ENCODE assay signal across 9 cellular contexts in genomic region chr2:120825370-120826259, GRCh38.
DNase-seq lines count a peak whose midpoint lies in the region; ATAC-seq lines count a peak whose summit lies in the region.
"Had no signal": no experiment of that assay in that cellular context is flagged by ENCODE, and none has a peak within 500 bp of the region (broad histone marks: within the 10 kb centered on the region; RNA-seq: fewer than 3 reads in every experiment).

No MANE protein-coding gene starts in this region.

- H3K9me3 ChIP-seq in HUES48 (ENCODE audit: control insufficient read depth, insufficient read depth, low read length) (no peaks in the 10 kb centered on the region), adipocyte (ENCODE audit: control insufficient read depth, low read length) (no peaks in the 10 kb centered on the region), right cardiac atrium (ENCODE audit: control insufficient read depth, low read length) (no peaks in the 10 kb centered on the region), HAP-1 (no peaks in the 10 kb centered on the region)

- in situ Hi-C loops in HAP-1 (cut with MboI; ENCODE audit: low sequenced_read_pairs) = no loop called here

- H3K9ac ChIP-seq in HUES48 (ENCODE audit: low read depth, low read length) = no peak overlapping the region
- no peak overlapping the region for H3K9ac ChIP-seq in adipocyte (ENCODE audit: low read length)

- ATAC-seq in right cardiac atrium (peak; percentile 79 to 83), HG02798 (IDR thresholded peaks at IDR 0.05; ENCODE audit: poor library complexity, unreplicated experiment) (no peak), HG02870 (IDR thresholded peaks at IDR 0.05; ENCODE audit: unreplicated experiment) (no peak)

- intact Hi-C loops in right cardiac atrium (cut with DNase I) = no loop called here

- no peaks in the 10 kb centered on the region for H3K27me3 ChIP-seq in HUES48 (ENCODE audit: control insufficient read depth, insufficient read depth, low read length)
- no peaks in the 10 kb centered on the region for H3K27me3 ChIP-seq in adipocyte (replicated peaks; ENCODE audit: control insufficient read depth, insufficient read depth, low read length)
- H3K27me3 ChIP-seq in right cardiac atrium (ENCODE audit: control insufficient read depth, insufficient read depth) = no peaks in the 10 kb centered on the region
- H3K27me3 ChIP-seq in HAP-1 (ENCODE audit: low read depth) = no peaks in the 10 kb centered on the region

- H3K27ac ChIP-seq in HUES48 (ENCODE audit: low read depth, low read length) (peak overlapping the region; percentile 27), right cardiac atrium (ENCODE audit: low read length) (peak overlapping the region; percentile 21)
- H3K27ac ChIP-seq: SK-N-MC had no signal

- 45% methylated on average over 13 of the region's 13 CpGs for WGBS in right cardiac atrium

- H3K4me1 ChIP-seq in HUES48 (ENCODE audit: control insufficient read depth, insufficient read depth, low read length) (peaks cover 31% of the 10 kb centered on the region), adipocyte (ENCODE audit: control insufficient read depth, insufficient read depth, low read length) (peaks cover 9% of the 10 kb centered on the region), right cardiac atrium (ENCODE audit: control insufficient read depth, insufficient read depth, low read length) (peaks cover 5% of the 10 kb centered on the region), HAP-1 (peaks cover 8% of the 10 kb centered on the region)

- DNase-seq in adipocyte (ENCODE audit: low read depth) (peak; percentile 85), right cardiac atrium (peak; percentile 76 to 93 (median 90)), skeletal muscle cell (ENCODE audit: low read depth) (peak; percentile 70), HAP-1 (ENCODE audit: low spot score in 2 of 2) (no peak), RKO (ENCODE audit: low spot score) (no peak)

- peaks cover 5% of the 10 kb centered on the region; the same call in 1 of the 2 replicates for H3K36me3 ChIP-seq in HUES48 (ENCODE audit: control insufficient read depth, insufficient read depth, low read length)
- H3K36me3 ChIP-seq in adipocyte (ENCODE audit: control insufficient read depth, insufficient read depth, low read length, severe bottlenecking) = no peaks in the 10 kb centered on the region
- no peaks in the 10 kb centered on the region for H3K36me3 ChIP-seq in HAP-1 (replicated peaks)

- H3K4me3 ChIP-seq in HUES48 (ENCODE audit: low read depth, low read length) = no peak overlapping the region
- H3K4me3 ChIP-seq in adipocyte (ENCODE audit: low read length) = no peak overlapping the region
- no peak overlapping the region for H3K4me3 ChIP-seq in right cardiac atrium (ENCODE audit: low read length)
- no peak overlapping the region for H3K4me3 ChIP-seq in skeletal muscle cell (ENCODE audit: low read depth, low read length)
- no peak overlapping the region for H3K4me3 ChIP-seq in HAP-1
- H3K4me3 ChIP-seq: SK-N-MC had no signal

Comparison
In these comparisons a context has a peak if more than half of its experiments do, and no peak if none do; other contexts are left out.
1. DNase-seq: peak in adipocyte (single experiment), right cardiac atrium (3 of 3) and skeletal muscle cell (single experiment); none in HAP-1 (0 of 2) and RKO (single experiment).
2. ATAC-seq: peak in right cardiac atrium (2 of 2); none in HG02798 (single experiment) and HG02870 (single experiment).